ENCODE assay signal across 31 cellular contexts in the genomic region with DNA sequence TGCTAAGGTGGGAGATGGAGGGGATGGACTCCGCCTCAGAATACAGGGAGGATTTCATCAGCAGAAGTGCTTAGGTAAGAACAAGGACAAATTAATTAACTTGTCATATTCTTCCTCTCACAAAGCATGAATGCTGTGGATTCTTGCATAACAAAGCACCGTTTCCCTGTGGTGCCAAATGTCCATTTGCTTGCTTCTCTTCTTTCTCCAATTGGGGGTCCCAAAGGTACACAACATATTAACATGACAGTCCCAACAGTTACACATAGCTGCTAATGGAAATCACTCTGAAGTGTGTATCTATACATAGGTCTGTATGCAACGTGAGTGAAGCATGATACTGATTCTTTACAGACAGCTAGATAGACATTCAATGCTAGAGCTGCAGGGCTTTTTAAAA.
"Had no signal": no experiment of that assay in that cellular context is flagged by ENCODE, and none has a peak within 500 bp of the region (broad histone marks: within the 10 kb centered on the region; RNA-seq: fewer than 3 reads in every experiment).

No MANE protein-coding gene starts in this region.

- DNase-seq: activated CD4-positive, alpha-beta memory T cell treated with anti-CD3 and anti-CD28 coated beads, Interleukin-2, amount 10 ng/mL, durations not matched to agents 7 days and 5 days; activated CD4-positive, alpha-beta T cell treated with anti-CD3 and anti-CD28 coated beads for 1 hour; activated CD4-positive, alpha-beta T cell treated with anti-CD3 and anti-CD28 coated beads for 36 hours; activated CD4-positive, alpha-beta T cell treated with anti-CD3 and anti-CD28 coated beads for 48 hours; activated CD4-positive, alpha-beta T cell treated with anti-CD3 and anti-CD28 coated beads, Interleukin-2, amount 10 ng/mL, durations not matched to agents 7 days and 5 days; activated CD4-positive, alpha-beta T cell treated with anti-CD3 and anti-CD28 coated beads, Interleukin-2, amount 50 U/mL, for 48 hours; activated CD4-positive, CD25-positive, alpha-beta regulatory T cell; activated CD8-positive, alpha-beta memory T cell treated with anti-CD3 and anti-CD28 coated beads for 24 hours; activated CD8-positive, alpha-beta memory T cell treated with anti-CD3 and anti-CD28 coated beads, Interleukin-2, amount 10 ng/mL, durations not matched to agents 7 days and 5 days; activated CD8-positive, alpha-beta memory T cell treated with anti-CD3 and anti-CD28 coated beads, Interleukin-2, amount 50 U/mL, for 48 hours; activated CD8-positive, alpha-beta T cell treated with anti-CD3 and anti-CD28 coated beads, Interleukin-2, amount 10 ng/mL, durations not matched to agents 7 days and 5 days; activated effector memory CD4-positive, alpha-beta T cell treated with Interleukin-2 at 50 U/mL for 16 hours; activated gamma-delta T cell; activated naive CD4-positive, alpha-beta T cell treated with anti-CD3 and anti-CD28 coated beads, Interleukin-2, amount 10 ng/mL, durations not matched to agents 7 days and 5 days; activated naive CD4-positive, alpha-beta T cell treated with Interleukin-2 at 50 U/mL for 16 hours; activated naive CD8-positive, alpha-beta T cell treated with anti-CD3 and anti-CD28 coated beads, Interleukin-2, amount 10 ng/mL, durations not matched to agents 7 days and 5 days; activated naive CD8-positive, alpha-beta T cell treated with anti-CD3 and anti-CD28 coated beads, Interleukin-2, amount 50 U/mL, for 24 hours; activated T-cell treated with anti-CD3 and anti-CD28 coated beads, Interleukin-2, amount 50 U/mL, for 24 hours; activated T-cell treated with anti-CD3 and anti-CD28 coated beads, Interleukin-2, amount 50 U/mL, for 48 hours; amygdala; anterior cingulate cortex; caudate nucleus; T-helper 1 cell; T-helper 2 cell; T-helper 9 cell; WERI-Rb-1 had no signal

- ATAC-seq: activated CD4-positive, alpha-beta T cell treated with anti-CD3 and anti-CD28 coated beads for 36 hours; activated CD4-positive, CD25-positive, alpha-beta regulatory T cell treated with anti-CD3 and anti-CD28 coated beads, Interleukin-2, amount 50 U/mL, for 24 hours; activated CD8-positive, alpha-beta memory T cell treated with anti-CD3 and anti-CD28 coated beads, Interleukin-2, amount 10 ng/mL, durations not matched to agents 7 days and 5 days; activated CD8-positive, alpha-beta T cell treated with anti-CD3 and anti-CD28 coated beads, Interleukin-2, amount 10 ng/mL, durations not matched to agents 7 days and 5 days; activated naive CD8-positive, alpha-beta T cell treated with anti-CD3 and anti-CD28 coated beads, Interleukin-2, amount 50 U/mL, for 24 hours; WTC11 had no signal

- H3K9me3 ChIP-seq: ascending aorta had no signal

- H3K27ac ChIP-seq: ascending aorta, cardiac muscle cell, WERI-Rb-1 had no signal

- H3K27me3 ChIP-seq: ascending aorta had no signal

- H3K4me3 ChIP-seq: ascending aorta, cardiac muscle cell had no signal

- H3K36me3 ChIP-seq: ascending aorta, cardiac muscle cell, WERI-Rb-1 had no signal

- H3K4me1 ChIP-seq: ascending aorta had no signal

- FAIRE-seq: bronchial epithelial cell had no signal
